Comparison of ENCODE assay signal across 27 cellular contexts in genomic region chr16:69747115-69747514, GRCh38. TPM values are rescaled to one million over a fixed set of nuclear protein-coding genes. Genes with fewer than 3 reads are reported as not detected.
DNase-seq lines count a peak whose midpoint lies in the region; ATAC-seq and TF ChIP-seq lines count a peak whose summit lies in the region.
"Had no signal": no experiment of that assay in that cellular context is flagged by ENCODE, and none has a peak within 500 bp of the region (broad histone marks: within the 10 kb centered on the region; RNA-seq: fewer than 3 reads in every experiment).

No MANE protein-coding gene starts in this region.

- peaks cover 90% of the 10 kb centered on the region for H3K36me3 ChIP-seq in WERI-Rb-1
- H3K36me3 ChIP-seq in endodermal cell (ENCODE audit: control insufficient read depth, insufficient read depth, low read length): peaks cover 90% of the 10 kb centered on the region

- H3K27ac ChIP-seq in WERI-Rb-1 (peak overlapping the region; percentile 73), endodermal cell (ENCODE audit: low read depth, low read length) (no peak overlapping the region)
- H3K27ac ChIP-seq: A549; BLaER1 treated with 17β-estradiol and CSF1 and Interleukin-3, amounts not matched to agents 10 nM and 100 nM; SK-N-MC had no signal

- H3K4me1 Mint-ChIP-seq in activated naive CD4-positive, alpha-beta T cell treated with anti-CD3 and anti-CD28 coated beads for 36 hours (ENCODE audit: low read depth): peaks cover 12% of the 10 kb centered on the region
- H3K4me1 Mint-ChIP-seq in endodermal cell (peaks cover 5% of the 10 kb centered on the region), CD14-positive monocyte (no peaks in the 10 kb centered on the region), T-cell (peaks cover 3 to 8% (median 7%) of the 10 kb centered on the region in 3 donors)
- H3K4me1 Mint-ChIP-seq in stimulated activated effector memory CD8-positive, alpha-beta T cell treated with anti-CD3 and anti-CD28 coated beads, Interleukin-12 subunit alpha, Interleukin-12 subunit beta, amount 100 ng/mL, for 72 hours: peaks cover 17% of the 10 kb centered on the region

- POLR2A ChIA-PET in T-cell (lab: Charles Lee): no interaction called here

- H3K27me3 ChIP-seq in WERI-Rb-1 (ENCODE audit: insufficient read depth, low read depth, severe bottlenecking) (no peaks in the 10 kb centered on the region), endodermal cell (ENCODE audit: control insufficient read depth, insufficient read depth, low read length, poor library complexity, severe bottlenecking) (no peaks in the 10 kb centered on the region)
- H3K27me3 ChIP-seq: BLaER1 treated with 17β-estradiol and CSF1 and Interleukin-3, amounts not matched to agents 10 nM and 100 nM; MG63 had no signal

- TF ChIP-seq CTCF in WERI-Rb-1 (IDR thresholded peaks at IDR 0.05; ENCODE audit: low read depth, low read length) (no peak), endodermal cell (conservative IDR thresholded peaks at IDR 0.05) (no peak), CD14-positive monocyte (IDR thresholded peaks at IDR 0.05) (no peak)

- no peak for ATAC-seq in activated naive CD4-positive, alpha-beta T cell treated with anti-CD3 and anti-CD28 coated beads, Interleukin-2, amount 50 U/mL, for 72 hours
- ATAC-seq in stimulated activated effector memory CD8-positive, alpha-beta T cell treated with anti-CD3 and anti-CD28 coated beads, Interleukin-12 subunit alpha, Interleukin-12 subunit beta, amount 100 ng/mL, for 72 hours: no peak
- ATAC-seq in GM18873 (IDR thresholded peaks at IDR 0.05; ENCODE audit: low FRiP score, unreplicated experiment) (no peak), T-cell (replicated peaks in 1 of 4) (no peak)
- ATAC-seq: A549; CD8-positive, alpha-beta T cell; HCT116; Panc1 had no signal

- CTCF ChIA-PET in activated naive CD4-positive, alpha-beta T cell treated with anti-CD3 and anti-CD28 coated beads for 36 hours (lab: Charles Lee): no interaction called here
- CTCF ChIA-PET in T-cell (lab: Charles Lee): no interaction called here

- H3K27me3 Mint-ChIP-seq in activated naive CD4-positive, alpha-beta T cell treated with anti-CD3 and anti-CD28 coated beads for 36 hours (ENCODE audit: low read depth): no peaks in the 10 kb centered on the region
- no peaks in the 10 kb centered on the region for H3K27me3 Mint-ChIP-seq in endodermal cell (ENCODE audit: insufficient read depth)
- H3K27me3 Mint-ChIP-seq in CD14-positive monocyte (ENCODE audit: low read depth in 3 of 3): no peaks in the 10 kb centered on the region
- H3K27me3 Mint-ChIP-seq in T-cell: no peaks in the 10 kb centered on the region

- DNase-seq in activated naive CD4-positive, alpha-beta T cell treated with anti-CD3 and anti-CD28 coated beads for 36 hours: no peak
- no peak for DNase-seq in activated naive CD4-positive, alpha-beta T cell treated with anti-CD3 and anti-CD28 coated beads, Interleukin-2, amount 50 U/mL, for 72 hours (ENCODE audit: low spot score in 2 of 2)
- peak; percentile 73 for DNase-seq in WERI-Rb-1
- no peak for DNase-seq in endodermal cell
- no peak for DNase-seq in stimulated activated effector memory CD8-positive, alpha-beta T cell treated with anti-CD3 and anti-CD28 coated beads, Interleukin-12 subunit alpha, Interleukin-12 subunit beta, amount 100 ng/mL, for 72 hours (ENCODE audit: low spot score in 2 of 2)
- DNase-seq in CD14-positive monocyte (ENCODE audit: low spot score): no peak
- DNase-seq in T-cell: no peak
- DNase-seq: AML-193; CD8-positive, alpha-beta T cell; DMS 273 treated with DMSO at 0.1 percent for 48 hours; DMS79; EL; GF-D8; IMR-90; KG1; MG63; NCI-H1694; NCI-H2029 treated with DMSO at 0.1 percent for 48 hours; NCI-H446 treated with DMSO at 0.1 percent for 48 hours; NCI-H526; SIG-M5 had no signal

- no peak overlapping the region for H3K4me3 Mint-ChIP-seq in activated naive CD4-positive, alpha-beta T cell treated with anti-CD3 and anti-CD28 coated beads for 36 hours
- H3K4me3 Mint-ChIP-seq in endodermal cell (no peak overlapping the region), CD14-positive monocyte (no peak overlapping the region), T-cell (no peak overlapping the region)
- no peak overlapping the region for H3K4me3 Mint-ChIP-seq in stimulated activated effector memory CD8-positive, alpha-beta T cell treated with anti-CD3 and anti-CD28 coated beads, Interleukin-12 subunit alpha, Interleukin-12 subunit beta, amount 100 ng/mL, for 72 hours
- H3K4me3 Mint-ChIP-seq: CD8-positive, alpha-beta T cell had no signal

- intact Hi-C loops in activated naive CD4-positive, alpha-beta T cell treated with anti-CD3 and anti-CD28 coated beads for 36 hours (cut with micrococcal nuclease): no loop called here
- intact Hi-C loops in CD14-positive monocyte (cut with micrococcal nuclease): no loop called here

- H3K9me3 Mint-ChIP-seq in activated naive CD4-positive, alpha-beta T cell treated with anti-CD3 and anti-CD28 coated beads for 36 hours: no peaks in the 10 kb centered on the region
- no peaks in the 10 kb centered on the region for H3K9me3 Mint-ChIP-seq in activated naive CD4-positive, alpha-beta T cell treated with anti-CD3 and anti-CD28 coated beads, Interleukin-2, amount 50 U/mL, for 72 hours
- no peaks in the 10 kb centered on the region for H3K9me3 Mint-ChIP-seq in endodermal cell
- H3K9me3 Mint-ChIP-seq in stimulated activated effector memory CD8-positive, alpha-beta T cell treated with anti-CD3 and anti-CD28 coated beads, Interleukin-12 subunit alpha, Interleukin-12 subunit beta, amount 100 ng/mL, for 72 hours: no peaks in the 10 kb centered on the region
- H3K9me3 Mint-ChIP-seq in CD14-positive monocyte: peaks cover 0 to 3% (median 0%) of the 10 kb centered on the region in 7 donors
- H3K9me3 Mint-ChIP-seq in T-cell: no peaks in the 10 kb centered on the region
- H3K9me3 Mint-ChIP-seq: CD8-positive, alpha-beta T cell had no signal

- no peaks in the 10 kb centered on the region for H3K9me3 ChIP-seq in WERI-Rb-1 (ENCODE audit: severe bottlenecking)
- H3K9me3 ChIP-seq in endodermal cell (ENCODE audit: control insufficient read depth, low read length): no peaks in the 10 kb centered on the region
- H3K9me3 ChIP-seq: A549; BLaER1 treated with 17β-estradiol and CSF1 and Interleukin-3, amounts not matched to agents 10 nM and 100 nM; MG63 had no signal

- peaks cover 62% of the 10 kb centered on the region for H3K36me3 Mint-ChIP-seq in activated naive CD4-positive, alpha-beta T cell treated with anti-CD3 and anti-CD28 coated beads for 36 hours (ENCODE audit: low read depth)
- peaks cover 16 to 52% of the 10 kb centered on the region in 2 donors for H3K36me3 Mint-ChIP-seq in activated naive CD4-positive, alpha-beta T cell treated with anti-CD3 and anti-CD28 coated beads, Interleukin-2, amount 50 U/mL, for 72 hours
- peaks cover 86% of the 10 kb centered on the region for H3K36me3 Mint-ChIP-seq in endodermal cell (ENCODE audit: low read depth)
- peaks cover 100% of the 10 kb centered on the region for H3K36me3 Mint-ChIP-seq in stimulated activated effector memory CD8-positive, alpha-beta T cell treated with anti-CD3 and anti-CD28 coated beads, Interleukin-12 subunit alpha, Interleukin-12 subunit beta, amount 100 ng/mL, for 72 hours
- H3K36me3 Mint-ChIP-seq in CD14-positive monocyte: peaks cover 83 to 97% of the 10 kb centered on the region in 2 donors
- peaks cover 58% of the 10 kb centered on the region for H3K36me3 Mint-ChIP-seq in T-cell

- H3K27ac Mint-ChIP-seq in activated naive CD4-positive, alpha-beta T cell treated with anti-CD3 and anti-CD28 coated beads for 36 hours: peak overlapping the region; percentile 4
- peak overlapping the region in 1 of 2 donors; percentile 45 for H3K27ac Mint-ChIP-seq in activated naive CD4-positive, alpha-beta T cell treated with anti-CD3 and anti-CD28 coated beads, Interleukin-2, amount 50 U/mL, for 72 hours
- peak overlapping the region; percentile 38 for H3K27ac Mint-ChIP-seq in endodermal cell
- H3K27ac Mint-ChIP-seq in stimulated activated effector memory CD8-positive, alpha-beta T cell treated with anti-CD3 and anti-CD28 coated beads, Interleukin-12 subunit alpha, Interleukin-12 subunit beta, amount 100 ng/mL, for 72 hours: peak overlapping the region; percentile 8
- H3K27ac Mint-ChIP-seq in CD14-positive monocyte: no peak overlapping the region
- no peak overlapping the region for H3K27ac Mint-ChIP-seq in T-cell

- H3K9ac ChIP-seq in endodermal cell (ENCODE audit: extremely low read depth, low read length, poor library complexity, severe bottlenecking): no peak overlapping the region

- no peaks in the 10 kb centered on the region for H3K4me1 ChIP-seq in endodermal cell (ENCODE audit: control insufficient read depth, insufficient read depth, low read length)

- peak overlapping the region; percentile 5; the same call in 1 of the 2 replicates for H3K4me3 ChIP-seq in WERI-Rb-1 (ENCODE audit: low read depth, low read length)
- peak overlapping the region; percentile 10 for H3K4me3 ChIP-seq in endodermal cell (ENCODE audit: low read length)
- H3K4me3 ChIP-seq: A549; BLaER1 treated with 17β-estradiol and CSF1 and Interleukin-3, amounts not matched to agents 10 nM and 100 nM; MG63; SK-N-MC had no signal

- 80 to 83% methylated on average over 3 to 8 of the region's 8 CpGs for WGBS in endodermal cell (ENCODE audit: insufficient coverage in 1 of 2, insufficient read length in 1 of 2), 2 experiments

RNA-seq across cellular contexts. Expression of gene NOB1, which starts 7.6 kb away (rescaled TPM):
- 100 to 1,000 TPM; 110 to 114 TPM for total RNA-seq in activated naive CD4-positive, alpha-beta T cell treated with anti-CD3 and anti-CD28 coated beads for 36 hours
- 100 to 1,000 TPM in 1 of 2 donors, 10 to 100 TPM in 1; 83.3 to 126 TPM for total RNA-seq in activated naive CD4-positive, alpha-beta T cell treated with anti-CD3 and anti-CD28 coated beads, Interleukin-2, amount 50 U/mL, for 72 hours
- total RNA-seq in endodermal cell (10 to 100 TPM; 53.1 to 53.4 TPM), T-cell (10 to 100 TPM; 29.7 to 66.1 (median 60.9) TPM)
- polyA plus RNA-seq in endodermal cell (2013, experiment 1 of 2): 60.9 TPM
- polyA plus RNA-seq in endodermal cell (2013, experiment 2 of 2): 51.8 TPM
- 10 to 100 TPM; 15.7 to 18.0 TPM for polyA plus RNA-seq in CD14-positive monocyte

RNA-seq across cellular contexts. Expression of gene WWP2, which starts 15.0 kb away (rescaled TPM):
- total RNA-seq in activated naive CD4-positive, alpha-beta T cell treated with anti-CD3 and anti-CD28 coated beads for 36 hours: 10 to 100 TPM; 27.7 to 32.3 TPM
- total RNA-seq in activated naive CD4-positive, alpha-beta T cell treated with anti-CD3 and anti-CD28 coated beads, Interleukin-2, amount 50 U/mL, for 72 hours: 10 to 100 TPM; 48.2 to 51.9 TPM
- total RNA-seq in endodermal cell (10 to 100 TPM; 42.3 to 50.0 TPM), T-cell (10 to 100 TPM; 55.3 to 78.5 (median 66.4) TPM)
- polyA plus RNA-seq in endodermal cell (2013, experiment 1 of 2): 23.3 TPM
- 20.7 TPM for polyA plus RNA-seq in endodermal cell (2013, experiment 2 of 2)
- 10 to 100 TPM; 29.6 to 46.0 TPM for polyA plus RNA-seq in CD14-positive monocyte

RNA-seq across cellular contexts. Expression of gene NQO1, which starts 20.8 kb away (rescaled TPM):
- total RNA-seq in activated naive CD4-positive, alpha-beta T cell treated with anti-CD3 and anti-CD28 coated beads for 36 hours: 10 to 100 TPM; 11.6 to 11.9 TPM
- total RNA-seq in activated naive CD4-positive, alpha-beta T cell treated with anti-CD3 and anti-CD28 coated beads, Interleukin-2, amount 50 U/mL, for 72 hours: 10 to 100 TPM; 14.4 to 17.2 TPM
- total RNA-seq in endodermal cell (100 to 1,000 TPM; 126 to 141 TPM), T-cell (1 to 10 TPM; 1.4 to 6.1 (median 4.1) TPM)
- 34.1 TPM for polyA plus RNA-seq in endodermal cell (2013, experiment 1 of 2)
- 43.1 TPM for polyA plus RNA-seq in endodermal cell (2013, experiment 2 of 2)
- 1 to 10 TPM; 3.0 to 3.9 TPM for polyA plus RNA-seq in CD14-positive monocyte

Comparison
In these comparisons a context has a peak if more than half of its experiments do, and no peak if none do; other contexts are left out.
1. H3K27ac Mint-ChIP-seq: peak in activated naive CD4-positive, alpha-beta T cell treated with anti-CD3 and anti-CD28 coated beads for 36 hours (single experiment), endodermal cell (single experiment) and stimulated activated effector memory CD8-positive, alpha-beta T cell treated with anti-CD3 and anti-CD28 coated beads, Interleukin-12 subunit alpha, Interleukin-12 subunit beta, amount 100 ng/mL, for 72 hours (single experiment); none in CD14-positive monocyte (0 of 7) and T-cell (0 of 2).
2. RNA of gene NQO1, which starts 20.8 kb away (total RNA-seq): 126 to 141 TPM in endodermal cell; 14.4 to 17.2 TPM in activated naive CD4-positive, alpha-beta T cell treated with anti-CD3 and anti-CD28 coated beads, Interleukin-2, amount 50 U/mL, for 72 hours, 11.6 to 11.9 TPM in activated naive CD4-positive, alpha-beta T cell treated with anti-CD3 and anti-CD28 coated beads for 36 hours and 1.4 to 6.1 TPM in T-cell; every median in the first group is over 4 times any median in the second.